In the genomic region with DNA sequence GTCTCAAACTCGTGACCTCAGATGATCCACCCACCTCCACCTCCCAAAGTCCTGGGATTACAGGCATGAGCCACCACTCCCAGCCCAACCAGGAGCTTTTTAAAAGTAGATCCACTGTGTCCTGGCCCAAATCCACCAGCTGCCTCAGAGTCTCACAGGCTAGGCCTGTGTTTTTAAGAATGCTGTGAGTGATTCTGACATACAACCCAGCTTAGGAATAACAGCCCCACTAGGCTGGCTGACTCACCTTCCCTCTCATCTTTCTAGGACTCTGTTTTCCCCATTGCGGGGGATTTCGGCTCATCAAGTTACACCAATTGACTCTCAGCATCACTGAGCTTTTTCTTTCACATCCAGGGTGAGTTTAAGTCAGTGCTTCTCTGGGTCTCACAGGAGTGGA, we compare ENCODE assay signal across 20 cellular contexts.
DNase-seq lines count a peak whose midpoint lies in the region; ATAC-seq, FAIRE-seq and TF ChIP-seq lines count a peak whose summit lies in the region.
"Had no signal": no experiment of that assay in that cellular context is flagged by ENCODE, and none has a peak within 500 bp of the region (broad histone marks: within the 10 kb centered on the region; RNA-seq: fewer than 3 reads in every experiment).

No MANE protein-coding gene starts in this region.

- H3K27ac Mint-ChIP-seq in nephron progenitor cell = peak overlapping the region; percentile 99
- H3K27ac Mint-ChIP-seq: activated CD4-positive, alpha-beta T cell treated with anti-CD3 and anti-CD28 coated beads for 36 hours; T-helper 1 cell treated with Interleukin-12 subunit alpha and Interleukin-12 subunit beta and Interleukin-4 antibody, amounts not matched to agents 30 μg/mL and 1 μg/mL, for 36 hours had no signal

- no peak for FAIRE-seq in frontal cortex (lab: Jason Lieb, UNC)
- FAIRE-seq: endometrium had no signal

- peaks cover 57% of the 10 kb centered on the region for H3K4me1 Mint-ChIP-seq in nephron progenitor cell
- H3K4me1 Mint-ChIP-seq: activated CD4-positive, alpha-beta T cell treated with anti-CD3 and anti-CD28 coated beads for 36 hours had no signal

- no peaks in the 10 kb centered on the region for H3K27me3 ChIP-seq in gastroesophageal sphincter
- H3K27me3 ChIP-seq: ascending aorta, BE2C, ovary, Peyer's patch, upper lobe of left lung had no signal

- H3K4me3 ChIP-seq in choroid plexus epithelial cell (ENCODE audit: low read depth, low read length) = no peak overlapping the region
- no peak overlapping the region for H3K4me3 ChIP-seq in gastroesophageal sphincter
- H3K4me3 ChIP-seq: ascending aorta, HAP-1, lower lobe of right lung, ovary, Peyer's patch, upper lobe of left lung had no signal

- peak; percentile 50 for DNase-seq in AG08396 (ENCODE audit: low spot score)
- DNase-seq in M059J (ENCODE audit: low read depth) = peak; percentile 75
- peak; percentile 80 for DNase-seq in choroid plexus epithelial cell (ENCODE audit: low read depth)
- DNase-seq in nephron progenitor cell = no peak
- DNase-seq in NCI-H82 (lab: John Stamatoyannopoulos, UW) = no peak
- no peak for DNase-seq in frontal cortex (ENCODE audit: low spot score in 2 of 2)
- no peak for DNase-seq in NCI-H187 (lab: John Stamatoyannopoulos, UW)
- DNase-seq: activated CD4-positive, alpha-beta T cell treated with anti-CD3 and anti-CD28 coated beads for 36 hours; activated T-cell treated with anti-CD3 and anti-CD28 coated beads, Interleukin-2, amount 50 U/mL, for 48 hours; BE2C; lower lobe of right lung; Peyer's patch; stimulated activated CD4-positive, alpha-beta T cell treated with anti-CD3 and anti-CD28 coated beads, Interleukin-1b, Interleukin-23, amount 100 ng/mL, for 48 hours; upper lobe of left lung had no signal

- H3K27me3 Mint-ChIP-seq in nephron progenitor cell (ENCODE audit: low read depth, poor library complexity) = peaks cover 8% of the 10 kb centered on the region
- H3K27me3 Mint-ChIP-seq: activated CD4-positive, alpha-beta T cell treated with anti-CD3 and anti-CD28 coated beads for 36 hours had no signal

- H3K9me3 Mint-ChIP-seq in nephron progenitor cell = peaks cover 5% of the 10 kb centered on the region
- H3K9me3 Mint-ChIP-seq: T-helper 1 cell treated with Interleukin-12 subunit alpha and Interleukin-12 subunit beta and Interleukin-4 antibody, amounts not matched to agents 30 μg/mL and 1 μg/mL, for 36 hours had no signal

- TF ChIP-seq POLR2A in gastroesophageal sphincter (IDR thresholded peaks at IDR 0.05) = no peak

- no peak for TF ChIP-seq EP300 in gastroesophageal sphincter (IDR thresholded peaks at IDR 0.05)

- no peak for ATAC-seq in gastroesophageal sphincter
- ATAC-seq: activated CD4-positive, alpha-beta T cell treated with anti-CD3 and anti-CD28 coated beads for 36 hours; lower lobe of right lung had no signal

- peaks cover 0 to 34% (median 14%) of the 10 kb centered on the region in 3 donors for H3K4me1 ChIP-seq in gastroesophageal sphincter
- H3K4me1 ChIP-seq: BE2C had no signal

- H3K4me3 Mint-ChIP-seq in nephron progenitor cell = no peak overlapping the region
- H3K4me3 Mint-ChIP-seq: activated CD4-positive, alpha-beta T cell treated with anti-CD3 and anti-CD28 coated beads for 36 hours; T-helper 1 cell treated with Interleukin-12 subunit alpha and Interleukin-12 subunit beta and Interleukin-4 antibody, amounts not matched to agents 30 μg/mL and 1 μg/mL, for 36 hours had no signal

- 71% methylated on average over 3 of the region's 3 CpGs; no CpG with 5 or more reads in 1 of the 2 donors for whole genome bisulfite sequencing in gastroesophageal sphincter (ENCODE audit: low coverage in 1 of 2), 2 donors

- no peaks in the 10 kb centered on the region for H3K36me3 Mint-ChIP-seq in nephron progenitor cell (ENCODE audit: low read depth)

- H3K9me3 ChIP-seq in gastroesophageal sphincter = no peaks in the 10 kb centered on the region
- H3K9me3 ChIP-seq: ascending aorta, BE2C, HAP-1, lower lobe of right lung, ovary, Peyer's patch, upper lobe of left lung had no signal

- TF ChIP-seq CTCF in choroid plexus epithelial cell (conservative IDR thresholded peaks at IDR 0.05; ENCODE audit: low read depth, low read length) (no peak), nephron progenitor cell (IDR thresholded peaks at IDR 0.05) (no peak), gastroesophageal sphincter (IDR thresholded peaks at IDR 0.05) (no peak)

- H3K36me3 ChIP-seq in gastroesophageal sphincter = no peaks in the 10 kb centered on the region
- H3K36me3 ChIP-seq: ascending aorta, BE2C, HAP-1, lower lobe of right lung, ovary, Peyer's patch, upper lobe of left lung had no signal

- no peak overlapping the region for H3K27ac ChIP-seq in gastroesophageal sphincter
- H3K27ac ChIP-seq: ascending aorta, lower lobe of right lung, ovary, Peyer's patch, upper lobe of left lung had no signal

Comparison
In these comparisons a context has a peak if more than half of its experiments do, and no peak if none do; other contexts are left out.
1. DNase-seq: peak in AG08396 (single experiment), M059J (single experiment) and choroid plexus epithelial cell (single experiment); none in nephron progenitor cell (single experiment), NCI-H82 (single experiment), frontal cortex (0 of 2) and NCI-H187 (0 of 2).